In the genomic region with DNA sequence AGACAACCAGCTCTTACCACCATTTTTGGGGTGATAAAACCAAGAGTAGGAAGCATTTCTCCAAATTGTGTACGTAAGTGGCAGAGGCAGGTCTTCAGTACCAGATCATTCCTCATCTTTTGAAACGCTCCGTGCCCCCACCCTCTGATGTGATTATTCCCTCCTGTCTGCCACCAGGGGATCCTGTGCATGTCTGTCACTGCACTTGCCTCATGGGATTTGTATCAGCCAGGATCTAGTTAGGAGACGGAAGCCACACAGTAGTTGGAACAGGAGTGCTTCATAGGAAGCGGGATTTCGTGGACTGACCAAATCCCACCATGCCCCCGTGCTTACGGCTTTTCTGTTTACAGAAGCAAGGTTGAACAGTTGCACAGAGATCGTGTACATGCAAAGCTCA, we compare ENCODE assay signal across 1 cellular context.
TF ChIP-seq lines count a peak whose summit lies in the region.

No MANE protein-coding gene starts in this region.

TF ChIP-seq in IMR-90, 13 proteins besides CTCF, POLR2A, EP300 and RAD21:
- TF ChIP-seq, protein P1, sequence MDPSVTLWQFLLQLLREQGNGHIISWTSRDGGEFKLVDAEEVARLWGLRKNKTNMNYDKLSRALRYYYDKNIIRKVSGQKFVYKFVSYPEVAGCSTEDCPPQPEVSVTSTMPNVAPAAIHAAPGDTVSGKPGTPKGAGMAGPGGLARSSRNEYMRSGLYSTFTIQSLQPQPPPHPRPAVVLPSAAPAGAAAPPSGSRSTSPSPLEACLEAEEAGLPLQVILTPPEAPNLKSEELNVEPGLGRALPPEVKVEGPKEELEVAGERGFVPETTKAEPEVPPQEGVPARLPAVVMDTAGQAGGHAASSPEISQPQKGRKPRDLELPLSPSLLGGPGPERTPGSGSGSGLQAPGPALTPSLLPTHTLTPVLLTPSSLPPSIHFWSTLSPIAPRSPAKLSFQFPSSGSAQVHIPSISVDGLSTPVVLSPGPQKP (IDR thresholded peaks at IDR 0.05; ENCODE audit: borderline replicate concordance, low read depth, low read length), result no peak
